In the genomic region with DNA sequence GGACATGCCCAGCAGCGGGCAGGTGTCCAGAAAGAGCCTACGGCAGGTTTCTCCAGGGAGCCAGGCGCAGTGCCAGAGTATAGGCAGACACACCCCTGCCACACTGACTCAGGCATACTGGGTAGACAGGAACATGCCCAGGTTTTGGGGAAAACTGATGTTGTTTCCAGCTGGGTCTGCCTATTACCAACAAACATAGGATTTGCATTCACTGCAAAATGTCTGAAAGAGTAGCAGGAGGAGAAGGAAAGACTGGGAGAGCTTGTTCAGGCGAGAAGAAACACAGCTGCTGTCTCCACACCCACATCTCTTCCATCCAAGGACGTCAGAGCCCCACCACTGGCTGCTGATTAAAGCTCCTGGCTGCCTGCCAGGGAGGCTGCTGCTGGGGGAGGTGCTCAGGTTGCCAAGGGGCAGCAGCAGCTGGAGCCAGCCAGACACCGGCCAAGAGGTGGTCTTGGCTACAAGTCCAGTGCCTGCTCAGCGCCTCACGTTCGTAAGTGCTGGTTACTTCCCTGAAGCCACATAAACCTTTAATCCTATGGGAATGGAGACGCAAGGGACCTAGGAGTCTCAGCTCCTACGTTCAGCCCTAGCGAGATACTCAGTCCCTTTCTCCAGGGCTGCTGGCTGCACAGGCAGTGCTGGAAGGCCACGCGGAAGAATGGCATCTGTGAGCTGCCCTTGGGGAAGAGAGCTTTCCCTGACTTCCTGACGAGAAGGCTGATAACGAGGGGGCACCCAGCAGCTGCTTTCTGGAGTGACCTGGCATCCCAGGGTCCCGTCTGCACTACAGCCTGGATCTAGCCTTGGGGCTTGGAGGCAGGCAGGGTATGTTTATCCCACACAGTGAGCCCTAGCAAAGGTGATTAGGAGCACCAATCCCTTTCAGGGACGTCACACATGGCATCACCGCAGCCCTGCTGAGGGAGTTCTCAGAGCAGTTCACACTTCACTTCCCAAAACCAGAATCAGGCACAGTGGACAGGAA, we compare ENCODE assay signal across 8 cellular contexts. TPM values are rescaled to one million over a fixed set of nuclear protein-coding genes. Genes with fewer than 3 reads are reported as not detected.
A peak's percentile ranks its signal among the peaks of the same experiment; 100 is the strongest.
DNase-seq lines count a peak whose midpoint lies in the region; ATAC-seq, FAIRE-seq and TF ChIP-seq lines count a peak whose summit lies in the region.

No MANE protein-coding gene starts in this region.

- no TSS peak for BruUV-seq in HepG2 (replicated peaks; lab: Mats Ljungman, UMichigan)

- H3K4me1 ChIP-seq in HepG2 (ENCODE audit: insufficient read depth, low read length): peaks cover 34% of the 10 kb centered on the region

- no peak overlapping the region for H3K9ac ChIP-seq in HepG2 (ENCODE audit: insufficient read depth, low read depth, low read length)

- POLR2A ChIA-PET in HepG2 (lab: Yijun Ruan, JAX): interaction anchor here (0.6 kb wide), 1 partner anchor 1179 kb away, joined by 3 read pairs; no protein-coding TSS in a partner anchor

- H2AFZ ChIP-seq in HepG2 (ENCODE audit: low read length): no peak overlapping the region

- no peak overlapping the region for H3K4me3 ChIP-seq in HepG2 (replicated peaks in 1 of 3; ENCODE audit: insufficient read depth in 1 of 3, low read depth in 2 of 3, low read length in 3 of 3)

- peak; percentile 63 for DNase-seq in D341Med (ENCODE audit: low spot score)
- DNase-seq in NCI-H1417 (lab: John Stamatoyannopoulos, UW): peak; percentile 82 to 92 (median 92)
- DNase-seq in T-helper 1 cell: peak; percentile 15 to 37 (median 23)
- DNase-seq in HepG2 (ENCODE audit: low spot score): peak; percentile 35
- peak; percentile 28 for DNase-seq in stimulated activated CD8-positive, alpha-beta memory T cell treated with anti-CD3 and anti-CD28 coated beads, Interleukin-4, amount 100 ng/mL, for 24 hours (ENCODE audit: low read depth)
- no peak for DNase-seq in effector CD8-positive, alpha-beta T cell (lab: John Stamatoyannopoulos, UW)

- no peak overlapping the region for H3K4me2 ChIP-seq in HepG2 (ENCODE audit: low read depth, low read length)

- peaks cover 7 to 42% of the 10 kb centered on the region in 2 experiments; a peak in 4 of 5 replicates for H3K27me3 ChIP-seq in HepG2 (ENCODE audit: control insufficient read depth in 1 of 2, insufficient read depth in 2 of 2, low read length in 2 of 2)

- no peaks in the 10 kb centered on the region for H3K36me3 ChIP-seq in HepG2 (replicated peaks in 1 of 2; ENCODE audit: control insufficient read depth in 1 of 2, insufficient read depth in 2 of 2, low read length in 2 of 2)

- H4K20me1 ChIP-seq in HepG2 (ENCODE audit: insufficient read depth, low read length): no peaks in the 10 kb centered on the region

- intact Hi-C loops in HepG2 (cut with micrococcal nuclease; ENCODE audit: unreplicated experiment): no loop called here

- ATAC-seq in HepG2: no peak
- no peak for ATAC-seq in HG03439 (IDR thresholded peaks at IDR 0.05; ENCODE audit: unreplicated experiment)

- H3K9me3 ChIP-seq in HepG2 (ENCODE audit: low read length): no peaks in the 10 kb centered on the region

- peak overlapping the region; percentile 66 for H3K27ac ChIP-seq in cingulate gyrus (ENCODE audit: low read depth, low read length)
- H3K27ac ChIP-seq in HepG2 (ENCODE audit: extremely low read length, insufficient read depth, low read length): no peak overlapping the region

- TF ChIP-seq CTCF in HepG2 (CRISPR knock-in tag; IDR thresholded peaks at IDR 0.05): no peak

- no peak for TF ChIP-seq POLR2A in HepG2 (IDR thresholded peaks at IDR 0.05; ENCODE audit: insufficient read depth in 1 of 2, low read depth in 2 of 2, low read length in 2 of 2)

- no peaks in the 10 kb centered on the region for H3K79me2 ChIP-seq in HepG2 (ENCODE audit: insufficient read depth, low read length)

- in situ Hi-C loops in HepG2 (cut with HindIII; ENCODE audit: extremely low pct_ligation_motif_present, low pct_unique_long_range_greater_than_20kb): no loop called here

- TF ChIP-seq EP300 in HepG2 (IDR thresholded peaks at IDR 0.05; ENCODE audit: low read depth in 2 of 2, low read length in 2 of 2) (no peak), HepG2 (CRISPR knock-in tag; IDR thresholded peaks at IDR 0.05; ENCODE audit: borderline replicate concordance) (no peak)

- no peak for FAIRE-seq in HepG2 (lab: Jason Lieb, UNC)

- TF ChIP-seq RAD21 in HepG2 (CRISPR knock-in tag; IDR thresholded peaks at IDR 0.05): no peak

- WGBS in HepG2 (ENCODE audit: low lambda C conversion rate): 41% methylated on average over 8 of the region's 19 CpGs

- CTCF ChIA-PET in HepG2 (lab: Yijun Ruan, JAX; ENCODE audit: low intra/inter-chr PET ratio, low total read pairs): interaction anchor here (5.1 kb wide), 1 partner anchor 91 kb away, joined by 51 read pairs; no protein-coding TSS in a partner anchor

TF ChIP-seq in HepG2, 621 proteins besides CTCF, POLR2A, EP300 and RAD21:
- 0 out of 2 replicates have a peak, but pooled peaks have one; percentile 20 for TF ChIP-seq ZNF281 (CRISPR knock-in tag; IDR thresholded peaks at IDR 0.05; ENCODE audit: borderline replicate concordance)
- TF ChIP-seq ZNF879 (CRISPR knock-in tag; IDR thresholded peaks at IDR 0.05): no peak
- no peak for TF ChIP-seq HMGA1 (CRISPR knock-in tag; conservative IDR thresholded peaks at IDR 0.05)

RNA-seq across cellular contexts. Expression of gene PLEKHG3, which starts 58.1 kb away (rescaled TPM):
- 9.5 and 9.8 TPM in 2 replicates for total RNA-seq in HepG2 (2016; rRNA removed; fragmentation: Illumina TruSeq; extraction: Trizol)
- 0.61 and 0.88 TPM in 2 replicates for total RNA-seq in HepG2 (2016; cell fraction: cytosol; rRNA removed; fragmentation: Illumina TruSeq; extraction: Trizol; ENCODE audit: low read depth)
- 7.2 and 11.8 TPM in 2 replicates for total RNA-seq in HepG2 (2016; cell fraction: insoluble cytoplasmic fraction; rRNA removed; fragmentation: Illumina TruSeq; extraction: Trizol)
- total RNA-seq in HepG2 (2016; cell fraction: membrane; rRNA removed; fragmentation: Illumina TruSeq; extraction: Trizol): 5.6 and 6.4 TPM in 2 replicates
- total RNA-seq in HepG2 (2016; cell fraction: nucleus; rRNA removed; fragmentation: Illumina TruSeq; extraction: Trizol): 9.3 and 10.4 TPM in 2 replicates
- 7.1 and 7.2 TPM in 2 replicates for polyA plus RNA-seq in HepG2 (2011; rRNA removed)
- 2.7 and 5.6 TPM in 2 replicates for polyA plus RNA-seq in HepG2 (2011; cell fraction: cytosol; rRNA removed)
- 13.8 and 16.9 TPM in 2 replicates for polyA plus RNA-seq in HepG2 (2011; cell fraction: nucleus; rRNA removed)
- polyA plus RNA-seq in HepG2 (2012): 5.4 and 8.7 TPM in 2 replicates
- polyA plus RNA-seq in HepG2 (2016; cell fraction: cytosol; fragmentation: Illumina TruSeq; extraction: Trizol; ENCODE audit: low read depth): 0.60 and 0.61 TPM in 2 replicates
- 6.0 and 8.8 TPM in 2 replicates for polyA plus RNA-seq in HepG2 (2016; cell fraction: insoluble cytoplasmic fraction; fragmentation: Illumina TruSeq; extraction: Trizol; ENCODE audit: low read depth)
- 2.1 and 2.2 TPM in 2 replicates for polyA plus RNA-seq in HepG2 (2016; cell fraction: membrane; fragmentation: Illumina TruSeq; extraction: Trizol; ENCODE audit: low read depth)
- polyA plus RNA-seq in HepG2 (2016; cell fraction: nucleus; fragmentation: Illumina TruSeq; extraction: Trizol; ENCODE audit: insufficient read depth, low read depth): 28.5 and 30.1 TPM in 2 replicates
- 9.5 and 51.9 TPM in 2 replicates for polyA minus RNA-seq in HepG2 (2011; rRNA and poly(A)+ RNA removed; ENCODE audit: low replicate concordance)
- 4.6 and 5.4 TPM in 2 replicates for polyA minus RNA-seq in HepG2 (2011; cell fraction: cytosol; rRNA and poly(A)+ RNA removed)
- 5.1 and 12.0 TPM in 2 replicates for polyA minus RNA-seq in HepG2 (2011; cell fraction: nucleus; rRNA and poly(A)+ RNA removed)
